Comparison of ENCODE assay signal across 10 cellular contexts in the genomic region with DNA sequence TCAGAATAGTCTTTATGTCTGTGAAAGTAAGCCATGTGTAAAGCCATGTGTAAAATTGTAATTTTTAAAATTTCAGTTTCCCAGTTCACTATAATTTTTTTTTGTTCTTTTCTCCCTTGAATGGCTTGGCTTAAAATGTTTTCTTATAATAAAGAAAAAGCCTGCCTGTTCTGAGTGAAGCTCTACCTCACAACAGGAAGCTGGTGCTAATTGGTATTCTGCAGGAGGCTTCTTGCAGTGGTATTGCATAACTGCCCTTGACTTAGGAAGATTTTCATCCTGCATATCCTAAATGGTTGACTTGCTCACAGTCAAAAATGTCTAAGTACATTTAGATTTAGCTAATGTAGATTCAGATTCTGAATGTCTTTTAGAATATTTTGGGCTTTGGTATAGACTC. TPM values are rescaled to one million over a fixed set of nuclear protein-coding genes. Genes with fewer than 3 reads are reported as not detected.
DNase-seq lines count a peak whose midpoint lies in the region; ATAC-seq and TF ChIP-seq lines count a peak whose summit lies in the region.
"Had no signal": no experiment of that assay in that cellular context is flagged by ENCODE, and none has a peak within 500 bp of the region (broad histone marks: within the 10 kb centered on the region; RNA-seq: fewer than 3 reads in every experiment).

No MANE protein-coding gene starts in this region.

- H3K36me3 ChIP-seq in Panc1 (ENCODE audit: control insufficient read depth, insufficient read depth, low read length) (peaks cover 50% of the 10 kb centered on the region), endodermal cell (ENCODE audit: control insufficient read depth, insufficient read depth, low read length) (peaks cover 94% of the 10 kb centered on the region), SK-N-SH (replicated peaks in 1 of 2; ENCODE audit: control insufficient read depth in 1 of 2, insufficient read depth in 2 of 2, low read length in 1 of 2) (peaks cover 80 to 88% of the 10 kb centered on the region in 2 experiments)

- no peak for ATAC-seq in activated T-cell treated with anti-CD3 and anti-CD28 coated beads, Interleukin-2, amount 50 U/mL, for 4 hours
- ATAC-seq in Panc1, result no peak
- ATAC-seq: activated CD4-positive, CD25-positive, alpha-beta regulatory T cell treated with anti-CD3 and anti-CD28 coated beads, Interleukin-2, amount 50 U/mL, for 24 hours; stimulated activated naive CD8-positive, alpha-beta T cell treated with anti-CD3 and anti-CD28 coated beads, Interleukin-15, amount 100 ng/mL, for 72 hours had no signal

- H3K9me3 ChIP-seq in Panc1 (ENCODE audit: control insufficient read depth, insufficient read depth, low read depth, low read length) (no peaks in the 10 kb centered on the region), endodermal cell (ENCODE audit: control insufficient read depth, low read length) (no peaks in the 10 kb centered on the region), SK-N-SH (no peaks in the 10 kb centered on the region)

- DNase-seq in activated T-cell treated with anti-CD3 and anti-CD28 coated beads, Interleukin-2, amount 50 U/mL, for 24 hours, result no peak
- DNase-seq in activated T-cell treated with anti-CD3 and anti-CD28 coated beads, Interleukin-2, amount 50 U/mL, for 4 hours, result no peak
- no peak for DNase-seq in Panc1 (ENCODE audit: low read depth, low spot score)
- DNase-seq in endodermal cell, result no peak
- DNase-seq in putamen (ENCODE audit: low spot score), result peak; percentile 70
- no peak for DNase-seq in NCI-H1436 (lab: John Stamatoyannopoulos, UW)
- DNase-seq in SK-N-SH, result no peak
- DNase-seq in islet precursor cell, result no peak
- DNase-seq: stimulated activated naive CD8-positive, alpha-beta T cell treated with anti-CD3 and anti-CD28 coated beads, Interleukin-15, amount 100 ng/mL, for 72 hours had no signal

- peaks cover 26% of the 10 kb centered on the region for H4K20me1 ChIP-seq in SK-N-SH (ENCODE audit: insufficient read depth)

- intact Hi-C loops in Panc1 (cut with micrococcal nuclease; ENCODE audit: unreplicated experiment), result no loop called here

- H3K9ac ChIP-seq in endodermal cell (ENCODE audit: extremely low read depth, low read length, poor library complexity, severe bottlenecking) (no peak overlapping the region), SK-N-SH (no peak overlapping the region)

- peak overlapping the region; percentile 47 for H3K27ac Mint-ChIP-seq in activated T-cell treated with anti-CD3 and anti-CD28 coated beads, Interleukin-2, amount 50 U/mL, for 24 hours
- H3K27ac Mint-ChIP-seq in endodermal cell, result peak overlapping the region; percentile 85

- no peaks in the 10 kb centered on the region for H3K27me3 Mint-ChIP-seq in activated T-cell treated with anti-CD3 and anti-CD28 coated beads, Interleukin-2, amount 50 U/mL, for 24 hours
- no peaks in the 10 kb centered on the region for H3K27me3 Mint-ChIP-seq in activated T-cell treated with anti-CD3 and anti-CD28 coated beads, Interleukin-2, amount 50 U/mL, for 4 hours (ENCODE audit: low read depth)
- H3K27me3 Mint-ChIP-seq in endodermal cell (ENCODE audit: insufficient read depth), result no peaks in the 10 kb centered on the region
- H3K27me3 Mint-ChIP-seq: stimulated activated naive CD8-positive, alpha-beta T cell treated with anti-CD3 and anti-CD28 coated beads, Interleukin-15, amount 100 ng/mL, for 72 hours had no signal

- H3K36me3 Mint-ChIP-seq in activated T-cell treated with anti-CD3 and anti-CD28 coated beads, Interleukin-2, amount 50 U/mL, for 24 hours (ENCODE audit: low read depth), result peaks cover 97% of the 10 kb centered on the region
- peaks cover 50% of the 10 kb centered on the region for H3K36me3 Mint-ChIP-seq in activated T-cell treated with anti-CD3 and anti-CD28 coated beads, Interleukin-2, amount 50 U/mL, for 4 hours (ENCODE audit: insufficient read depth)
- H3K36me3 Mint-ChIP-seq in endodermal cell (ENCODE audit: low read depth), result peaks cover 83% of the 10 kb centered on the region

- H2AFZ ChIP-seq in SK-N-SH (ENCODE audit: low read depth), result no peak overlapping the region

- H3K27ac ChIP-seq in Panc1 (ENCODE audit: low read length) (no peak overlapping the region), endodermal cell (ENCODE audit: low read depth, low read length) (no peak overlapping the region), SK-N-SH (ENCODE audit: low read depth in 2 of 2, low read length in 1 of 2) (no peak overlapping the region)

- CTCF ChIA-PET in Panc1 (lab: Charles Lee), result interaction anchor here (0.6 to 1.0 kb wide), 2 partner anchors 100 to 402 kb away, joined by 3 to 4 read pairs; no protein-coding TSS in a partner anchor
- CTCF ChIA-PET in SK-N-SH (lab: Yijun Ruan, JAX), result interaction anchor here (1.1 to 2.3 kb wide), 4 partner anchors 9 to 101 kb away, joined by 3 to 9 read pairs (median 4); no protein-coding TSS in a partner anchor

- no peak overlapping the region for H3K4me2 ChIP-seq in SK-N-SH

- no peaks in the 10 kb centered on the region for H3K27me3 ChIP-seq in Panc1 (ENCODE audit: control insufficient read depth, insufficient read depth, low read length)
- no peaks in the 10 kb centered on the region for H3K27me3 ChIP-seq in endodermal cell (ENCODE audit: control insufficient read depth, insufficient read depth, low read length, poor library complexity, severe bottlenecking)
- H3K27me3 ChIP-seq in SK-N-SH (ENCODE audit: insufficient read depth), result no peaks in the 10 kb centered on the region

- TSS peak; percentile 22 for BruUV-seq in Panc1 (replicated peaks; lab: Mats Ljungman, UMichigan)

- in situ Hi-C loops in Panc1 (cut with HindIII; ENCODE audit: low pct_unique_long_range_greater_than_20kb, low sequenced_read_pairs), result no loop called here

- H3F3A ChIP-seq in SK-N-SH (replicated peaks; ENCODE audit: insufficient read depth), result peaks cover 8% of the 10 kb centered on the region

- no peaks in the 10 kb centered on the region for H3K9me3 Mint-ChIP-seq in activated T-cell treated with anti-CD3 and anti-CD28 coated beads, Interleukin-2, amount 50 U/mL, for 24 hours
- H3K9me3 Mint-ChIP-seq in activated T-cell treated with anti-CD3 and anti-CD28 coated beads, Interleukin-2, amount 50 U/mL, for 4 hours, result no peaks in the 10 kb centered on the region
- no peaks in the 10 kb centered on the region for H3K9me3 Mint-ChIP-seq in endodermal cell
- H3K9me3 Mint-ChIP-seq: stimulated activated naive CD8-positive, alpha-beta T cell treated with anti-CD3 and anti-CD28 coated beads, Interleukin-15, amount 100 ng/mL, for 72 hours had no signal

- TF ChIP-seq RAD21 in SK-N-SH (IDR thresholded peaks at IDR 0.05; ENCODE audit: low read length), result no peak

- POLR2A ChIA-PET in Panc1 (lab: Charles Lee) (interaction anchor here (0.6 kb wide), 1 partner anchor 28 kb away, joined by 7 read pairs; no protein-coding TSS in a partner anchor), SK-N-SH (lab: Yijun Ruan, JAX) (no interaction called here)

- peaks cover 87% of the 10 kb centered on the region for H3K79me2 ChIP-seq in SK-N-SH (ENCODE audit: insufficient read depth)

- H3K9me2 ChIP-seq in SK-N-SH, result no peaks in the 10 kb centered on the region

- H3K4me1 Mint-ChIP-seq in activated T-cell treated with anti-CD3 and anti-CD28 coated beads, Interleukin-2, amount 50 U/mL, for 24 hours (ENCODE audit: low read depth), result peaks cover 5% of the 10 kb centered on the region
- H3K4me1 Mint-ChIP-seq in activated T-cell treated with anti-CD3 and anti-CD28 coated beads, Interleukin-2, amount 50 U/mL, for 4 hours (ENCODE audit: low read depth), result peaks cover 3% of the 10 kb centered on the region
- H3K4me1 Mint-ChIP-seq in endodermal cell, result peaks cover 4% of the 10 kb centered on the region
- H3K4me1 Mint-ChIP-seq: stimulated activated naive CD8-positive, alpha-beta T cell treated with anti-CD3 and anti-CD28 coated beads, Interleukin-15, amount 100 ng/mL, for 72 hours had no signal

- TF ChIP-seq EP300 in SK-N-SH (IDR thresholded peaks at IDR 0.05; ENCODE audit: borderline replicate concordance in 1 of 2, low read depth in 1 of 2, low read length in 1 of 2), result no peak

- H3K4me1 ChIP-seq in Panc1 (ENCODE audit: control insufficient read depth, insufficient read depth, low read length) (no peaks in the 10 kb centered on the region), endodermal cell (ENCODE audit: control insufficient read depth, insufficient read depth, low read length) (no peaks in the 10 kb centered on the region), SK-N-SH (ENCODE audit: control insufficient read depth in 1 of 2, insufficient read depth in 2 of 2, low read depth in 1 of 2, low read length in 1 of 2) (peaks cover 2 to 9% of the 10 kb centered on the region in 2 experiments; a peak in 2 of 4 replicates)

- no peak overlapping the region for H3K4me3 Mint-ChIP-seq in activated T-cell treated with anti-CD3 and anti-CD28 coated beads, Interleukin-2, amount 50 U/mL, for 24 hours
- H3K4me3 Mint-ChIP-seq in activated T-cell treated with anti-CD3 and anti-CD28 coated beads, Interleukin-2, amount 50 U/mL, for 4 hours, result no peak overlapping the region
- no peak overlapping the region for H3K4me3 Mint-ChIP-seq in endodermal cell
- H3K4me3 Mint-ChIP-seq: stimulated activated naive CD8-positive, alpha-beta T cell treated with anti-CD3 and anti-CD28 coated beads, Interleukin-15, amount 100 ng/mL, for 72 hours had no signal

- H3K4me3 ChIP-seq in Panc1 (ENCODE audit: low read depth in 2 of 2, low read length in 2 of 2) (no peak overlapping the region), endodermal cell (ENCODE audit: low read length) (no peak overlapping the region), SK-N-SH (ENCODE audit: low read depth in 2 of 2, low read length in 1 of 2) (no peak overlapping the region)

- TF ChIP-seq CTCF in Panc1 (IDR thresholded peaks at IDR 0.05) (no peak), endodermal cell (conservative IDR thresholded peaks at IDR 0.05) (no peak), SK-N-SH (IDR thresholded peaks at IDR 0.05) (no peak)

TF ChIP-seq in SK-N-SH, 30 proteins besides CTCF, POLR2A, EP300 and RAD21 (continues in another document):
- TF ChIP-seq ELF1 (IDR thresholded peaks at IDR 0.05), result no peak
- TF ChIP-seq, protein P1, sequence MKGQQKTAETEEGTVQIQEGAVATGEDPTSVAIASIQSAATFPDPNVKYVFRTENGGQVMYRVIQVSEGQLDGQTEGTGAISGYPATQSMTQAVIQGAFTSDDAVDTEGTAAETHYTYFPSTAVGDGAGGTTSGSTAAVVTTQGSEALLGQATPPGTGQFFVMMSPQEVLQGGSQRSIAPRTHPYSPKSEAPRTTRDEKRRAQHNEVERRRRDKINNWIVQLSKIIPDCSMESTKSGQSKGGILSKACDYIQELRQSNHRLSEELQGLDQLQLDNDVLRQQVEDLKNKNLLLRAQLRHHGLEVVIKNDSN (IDR thresholded peaks at IDR 0.05; ENCODE audit: borderline replicate concordance, low read depth), result no peak

RNA-seq across cellular contexts. Expression of gene ATP2A2, which starts 49.5 kb away (rescaled TPM):
- 100 to 1,000 TPM; 240 to 245 (median 241) TPM for total RNA-seq in activated T-cell treated with anti-CD3 and anti-CD28 coated beads, Interleukin-2, amount 50 U/mL, for 4 hours
- total RNA-seq in Panc1 (2021; ENCODE audit: unreplicated experiment), result 286 TPM
- 181 TPM for polyA plus RNA-seq in Panc1 (2012; ENCODE audit: insufficient read length)
- total RNA-seq in endodermal cell, result 100 to 1,000 TPM; 151 to 235 TPM
- 164 TPM for polyA plus RNA-seq in endodermal cell (2013, experiment 1 of 2)
- polyA plus RNA-seq in endodermal cell (2013, experiment 2 of 2), result 164 TPM
- polyA plus RNA-seq in SK-N-SH (2012; rRNA removed), result 83.9 and 120 TPM in 2 replicates
- polyA plus RNA-seq in SK-N-SH (2012; cell fraction: cytosol; rRNA removed), result 87.4 and 103 TPM in 2 replicates
- polyA plus RNA-seq in SK-N-SH (2012; cell fraction: nucleus; rRNA removed), result 150 and 219 TPM in 2 replicates
